ENCODE assay signal across 17 cellular contexts in the genomic region with DNA sequence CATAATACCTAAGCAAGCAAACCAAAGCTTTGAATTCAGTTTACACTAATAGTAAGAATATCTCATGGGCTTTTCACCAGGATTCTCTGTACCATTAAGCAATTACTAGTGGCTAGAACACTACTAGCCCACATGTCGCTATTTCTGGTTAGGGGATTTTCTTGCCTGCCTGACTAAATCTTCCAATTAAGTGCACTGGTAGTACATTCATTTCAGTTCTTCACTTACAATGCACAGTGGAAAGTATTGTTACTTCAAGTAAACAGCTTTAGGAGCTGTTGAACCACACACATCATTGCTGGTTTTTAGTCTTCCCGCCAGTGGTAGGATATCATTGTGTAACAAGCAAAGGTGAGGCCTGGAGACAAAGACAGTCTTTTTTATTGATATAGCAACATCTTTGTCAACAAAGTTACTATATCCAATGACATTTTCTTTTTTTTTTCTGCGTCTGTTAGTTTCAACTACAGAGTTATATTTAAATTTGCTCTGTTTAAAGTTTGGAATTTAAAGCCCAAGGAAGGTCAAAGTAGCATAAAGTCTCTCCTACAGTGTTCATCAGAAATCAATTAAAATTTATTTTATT.
DNase-seq lines count a peak whose midpoint lies in the region; ATAC-seq and TF ChIP-seq lines count a peak whose summit lies in the region.
"Had no signal": no experiment of that assay in that cellular context is flagged by ENCODE, and none has a peak within 500 bp of the region (broad histone marks: within the 10 kb centered on the region; RNA-seq: fewer than 3 reads in every experiment).

No MANE protein-coding gene starts in this region.

- no peak overlapping the region for H3K4me3 ChIP-seq in GM06990 (replicated peaks; ENCODE audit: low read depth, low read length)
- H3K4me3 ChIP-seq in esophagus squamous epithelium = no peak overlapping the region
- H3K4me3 ChIP-seq: body of pancreas had no signal

- H3K4me3 Mint-ChIP-seq in activated T-helper 17 cell treated with anti-CD3 and anti-CD28 coated beads, Interleukin-2, amount 50 U/mL, for 72 hours = no peak overlapping the region
- no peak overlapping the region for H3K4me3 Mint-ChIP-seq in HFFc6
- H3K4me3 Mint-ChIP-seq: activated naive CD8-positive, alpha-beta T cell; CD4-positive, alpha-beta memory T cell had no signal

- peak; percentile 79 for ATAC-seq in HG02610 (IDR thresholded peaks at IDR 0.05; ENCODE audit: unreplicated experiment)
- ATAC-seq in activated T-helper 17 cell treated with anti-CD3 and anti-CD28 coated beads, Interleukin-2, amount 50 U/mL, for 72 hours (replicated peaks) = peak; percentile 38
- ATAC-seq in GM21529 (IDR thresholded peaks at IDR 0.05; ENCODE audit: unreplicated experiment) = no peak
- ATAC-seq: body of pancreas, left lobe of liver had no signal

- H3K4me1 ChIP-seq in esophagus squamous epithelium = no peaks in the 10 kb centered on the region
- H3K4me1 ChIP-seq: body of pancreas had no signal

- in situ Hi-C loops in GM13976 (cut with MboI; ENCODE audit: low sequenced_read_pairs, unreplicated experiment) = no loop called here

- intact Hi-C loops in esophagus squamous epithelium (cut with DNase I) = no loop called here

- peak; percentile 31 for DNase-seq in GM06990 (ENCODE audit: extremely low read depth, insufficient read length)
- DNase-seq in GM13976 (ENCODE audit: low spot score) = peak; percentile 23
- DNase-seq in HFFc6 = no peak
- DNase-seq in esophagus squamous epithelium (lab: John Stamatoyannopoulos, UW) = no peak
- DNase-seq: activated CD4-positive, alpha-beta T cell treated with anti-CD3 and anti-CD28 coated beads, Interleukin-2, amount 50 U/mL, for 1 hour; body of pancreas; CD4-positive, alpha-beta memory T cell; DMS53; NCI-H1417; NCI-H2171; NCI-H526; SW 1271 had no signal

- no peaks in the 10 kb centered on the region for H3K36me3 Mint-ChIP-seq in activated T-helper 17 cell treated with anti-CD3 and anti-CD28 coated beads, Interleukin-2, amount 50 U/mL, for 72 hours (ENCODE audit: low read depth)
- H3K36me3 Mint-ChIP-seq in HFFc6 (ENCODE audit: low read depth) = no peaks in the 10 kb centered on the region
- H3K36me3 Mint-ChIP-seq: activated naive CD8-positive, alpha-beta T cell; CD4-positive, alpha-beta memory T cell had no signal

- no peak overlapping the region for H3K27ac Mint-ChIP-seq in activated T-helper 17 cell treated with anti-CD3 and anti-CD28 coated beads, Interleukin-2, amount 50 U/mL, for 72 hours
- no peak overlapping the region for H3K27ac Mint-ChIP-seq in HFFc6
- H3K27ac Mint-ChIP-seq: activated naive CD8-positive, alpha-beta T cell; CD4-positive, alpha-beta memory T cell had no signal

- H3K9me3 Mint-ChIP-seq in activated T-helper 17 cell treated with anti-CD3 and anti-CD28 coated beads, Interleukin-2, amount 50 U/mL, for 72 hours = peaks cover 4% of the 10 kb centered on the region
- H3K9me3 Mint-ChIP-seq in HFFc6 = no peaks in the 10 kb centered on the region
- H3K9me3 Mint-ChIP-seq: CD4-positive, alpha-beta memory T cell had no signal

- no peaks in the 10 kb centered on the region for H3K27me3 ChIP-seq in GM06990 (replicated peaks; ENCODE audit: control insufficient read depth, insufficient read depth, low read length)
- H3K27me3 ChIP-seq in esophagus squamous epithelium = peaks cover 0 to 22% (median 0%) of the 10 kb centered on the region in 4 donors
- H3K27me3 ChIP-seq: body of pancreas had no signal

- peaks cover 3% of the 10 kb centered on the region for H3K27me3 Mint-ChIP-seq in activated T-helper 17 cell treated with anti-CD3 and anti-CD28 coated beads, Interleukin-2, amount 50 U/mL, for 72 hours
- H3K27me3 Mint-ChIP-seq in HFFc6 (ENCODE audit: insufficient read depth) = no peaks in the 10 kb centered on the region
- H3K27me3 Mint-ChIP-seq: activated naive CD8-positive, alpha-beta T cell; CD4-positive, alpha-beta memory T cell had no signal

- H3K36me3 ChIP-seq in GM06990 (ENCODE audit: control insufficient read depth, insufficient read depth, low read length) = no peaks in the 10 kb centered on the region
- no peaks in the 10 kb centered on the region for H3K36me3 ChIP-seq in esophagus squamous epithelium

- no peaks in the 10 kb centered on the region for H3K9me3 ChIP-seq in esophagus squamous epithelium
- H3K9me3 ChIP-seq: body of pancreas had no signal

- no peak for TF ChIP-seq POLR2A in esophagus squamous epithelium (IDR thresholded peaks at IDR 0.05)

- no peak for TF ChIP-seq CTCF in GM06990 (IDR thresholded peaks at IDR 0.05; ENCODE audit: insufficient read depth, low read length, poor library complexity, severe bottlenecking)
- no peak for TF ChIP-seq CTCF in GM13976 (IDR thresholded peaks at IDR 0.05; ENCODE audit: borderline replicate concordance, control extremely low read depth, extremely low read depth, insufficient read depth, missing control alignments)
- no peak for TF ChIP-seq CTCF in HFFc6 (IDR thresholded peaks at IDR 0.05)
- TF ChIP-seq CTCF in esophagus squamous epithelium (IDR thresholded peaks at IDR 0.05) = no peak

- no peaks in the 10 kb centered on the region for H3K4me1 Mint-ChIP-seq in activated T-helper 17 cell treated with anti-CD3 and anti-CD28 coated beads, Interleukin-2, amount 50 U/mL, for 72 hours
- H3K4me1 Mint-ChIP-seq in HFFc6 (ENCODE audit: low read depth) = no peaks in the 10 kb centered on the region; the same call in 1 of the 2 replicates
- H3K4me1 Mint-ChIP-seq: CD4-positive, alpha-beta memory T cell had no signal

- 76 to 78% methylated on average over 3 of the region's 3 CpGs for WGBS in esophagus squamous epithelium, 2 donors

- no peak overlapping the region for H3K27ac ChIP-seq in esophagus squamous epithelium
- H3K27ac ChIP-seq: body of pancreas had no signal

Comparison
In these comparisons a context has a peak if more than half of its experiments do, and no peak if none do; other contexts are left out.
1. DNase-seq: peak in GM06990 (single experiment) and GM13976 (single experiment); none in HFFc6 (single experiment) and esophagus squamous epithelium (single experiment).